1 cellular context compared by ENCODE assay signal in the genomic region with DNA sequence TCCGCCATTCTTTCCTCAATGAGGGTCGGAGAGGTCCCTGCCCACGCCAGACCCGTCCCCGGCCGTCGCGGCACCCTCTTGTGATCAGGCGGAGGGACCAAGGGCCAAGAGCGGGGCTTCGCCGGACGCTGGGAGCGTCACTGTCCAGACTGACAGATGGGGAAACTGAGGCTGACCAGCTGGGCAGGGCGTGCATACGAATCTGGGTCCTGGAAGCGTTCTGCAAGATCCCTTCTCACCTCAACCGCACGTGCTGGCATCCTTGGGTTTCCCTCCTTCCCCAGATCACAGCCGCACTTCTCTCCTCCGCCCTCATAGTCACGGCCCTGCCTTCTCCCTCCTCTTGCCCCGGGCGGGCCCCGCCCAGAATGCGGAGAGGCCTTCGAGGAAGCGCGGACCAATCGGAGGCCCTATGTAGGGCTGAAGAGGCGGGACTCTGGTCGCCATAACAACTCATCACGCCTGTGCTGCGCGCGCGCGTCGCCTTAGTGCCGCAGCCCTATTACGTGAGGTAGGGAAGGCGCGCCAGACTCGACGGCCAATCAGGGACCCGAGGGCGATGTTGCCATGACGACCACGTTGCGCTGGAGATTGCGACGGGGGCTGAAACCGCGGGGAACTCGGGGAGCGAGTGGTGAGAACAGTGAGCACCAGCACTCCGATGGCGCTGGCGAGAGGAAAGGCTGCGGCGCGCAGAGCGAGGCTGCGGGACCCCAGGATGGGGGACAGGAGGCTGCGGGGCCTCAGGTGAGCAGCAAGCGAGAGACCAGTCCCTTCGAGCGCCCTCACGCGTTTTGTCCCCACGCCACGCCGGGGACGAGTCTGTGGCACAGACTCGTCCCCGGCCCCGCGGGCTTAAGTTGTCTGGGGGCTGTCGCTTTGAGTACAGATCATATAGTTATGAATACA.
A peak's percentile ranks its signal among the peaks of the same experiment; 100 is the strongest.
TF ChIP-seq lines count a peak whose summit lies in the region.

No MANE protein-coding gene starts in this region.

TF ChIP-seq in K562, 482 proteins besides CTCF, POLR2A, EP300 and RAD21 (continued from another document and continues in another):
- TF ChIP-seq RBM22 (IDR thresholded peaks at IDR 0.05; ENCODE audit: low read depth, low read length, poor library complexity, severe bottlenecking), result peak; percentile 100
- no peak for TF ChIP-seq CC2D1A (IDR thresholded peaks at IDR 0.05)
- TF ChIP-seq NR3C1 (CRISPR knock-in tag; IDR thresholded peaks at IDR 0.05), result no peak
- no peak for TF ChIP-seq HEY1 (CRISPR knock-in tag; IDR thresholded peaks at IDR 0.05; ENCODE audit: borderline replicate concordance)
- no peak for TF ChIP-seq IRF9 (tag; IDR thresholded peaks at IDR 0.05)
- TF ChIP-seq HDGF (IDR thresholded peaks at IDR 0.05), result peak; percentile 54; the same call in 1 of the 2 replicates
- no peak for TF ChIP-seq SMC3 (conservative IDR thresholded peaks at IDR 0.05; ENCODE audit: insufficient read depth, low read depth, low read length)
- peak in 1 of 2 experiments; percentile 100; a peak in 2 of 4 replicates for TF ChIP-seq CSDE1 (IDR thresholded peaks at IDR 0.05)
- TF ChIP-seq, protein P1, sequence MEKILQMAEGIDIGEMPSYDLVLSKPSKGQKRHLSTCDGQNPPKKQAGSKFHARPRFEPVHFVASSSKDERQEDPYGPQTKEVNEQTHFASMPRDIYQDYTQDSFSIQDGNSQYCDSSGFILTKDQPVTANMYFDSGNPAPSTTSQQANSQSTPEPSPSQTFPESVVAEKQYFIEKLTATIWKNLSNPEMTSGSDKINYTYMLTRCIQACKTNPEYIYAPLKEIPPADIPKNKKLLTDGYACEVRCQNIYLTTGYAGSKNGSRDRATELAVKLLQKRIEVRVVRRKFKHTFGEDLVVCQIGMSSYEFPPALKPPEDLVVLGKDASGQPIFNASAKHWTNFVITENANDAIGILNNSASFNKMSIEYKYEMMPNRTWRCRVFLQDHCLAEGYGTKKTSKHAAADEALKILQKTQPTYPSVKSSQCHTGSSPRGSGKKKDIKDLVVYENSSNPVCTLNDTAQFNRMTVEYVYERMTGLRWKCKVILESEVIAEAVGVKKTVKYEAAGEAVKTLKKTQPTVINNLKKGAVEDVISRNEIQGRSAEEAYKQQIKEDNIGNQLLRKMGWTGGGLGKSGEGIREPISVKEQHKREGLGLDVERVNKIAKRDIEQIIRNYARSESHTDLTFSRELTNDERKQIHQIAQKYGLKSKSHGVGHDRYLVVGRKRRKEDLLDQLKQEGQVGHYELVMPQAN (IDR thresholded peaks at IDR 0.05; ENCODE audit: borderline replicate concordance), result peak; percentile 62; the same call in 1 of the 2 replicates
- peak in 1 of 2 experiments; percentile 77; a peak in 2 of 4 replicates for TF ChIP-seq HDAC1 (IDR thresholded peaks at IDR 0.05)
- peak; percentile 96 for TF ChIP-seq RFX5 (IDR thresholded peaks at IDR 0.05; ENCODE audit: low read depth, low read length)
- TF ChIP-seq FOXP4 (CRISPR knock-in tag; IDR thresholded peaks at IDR 0.05; ENCODE audit: borderline replicate concordance), result 0 out of 2 replicates have a peak, but pooled peaks have one; percentile 33
- TF ChIP-seq, protein P2, sequence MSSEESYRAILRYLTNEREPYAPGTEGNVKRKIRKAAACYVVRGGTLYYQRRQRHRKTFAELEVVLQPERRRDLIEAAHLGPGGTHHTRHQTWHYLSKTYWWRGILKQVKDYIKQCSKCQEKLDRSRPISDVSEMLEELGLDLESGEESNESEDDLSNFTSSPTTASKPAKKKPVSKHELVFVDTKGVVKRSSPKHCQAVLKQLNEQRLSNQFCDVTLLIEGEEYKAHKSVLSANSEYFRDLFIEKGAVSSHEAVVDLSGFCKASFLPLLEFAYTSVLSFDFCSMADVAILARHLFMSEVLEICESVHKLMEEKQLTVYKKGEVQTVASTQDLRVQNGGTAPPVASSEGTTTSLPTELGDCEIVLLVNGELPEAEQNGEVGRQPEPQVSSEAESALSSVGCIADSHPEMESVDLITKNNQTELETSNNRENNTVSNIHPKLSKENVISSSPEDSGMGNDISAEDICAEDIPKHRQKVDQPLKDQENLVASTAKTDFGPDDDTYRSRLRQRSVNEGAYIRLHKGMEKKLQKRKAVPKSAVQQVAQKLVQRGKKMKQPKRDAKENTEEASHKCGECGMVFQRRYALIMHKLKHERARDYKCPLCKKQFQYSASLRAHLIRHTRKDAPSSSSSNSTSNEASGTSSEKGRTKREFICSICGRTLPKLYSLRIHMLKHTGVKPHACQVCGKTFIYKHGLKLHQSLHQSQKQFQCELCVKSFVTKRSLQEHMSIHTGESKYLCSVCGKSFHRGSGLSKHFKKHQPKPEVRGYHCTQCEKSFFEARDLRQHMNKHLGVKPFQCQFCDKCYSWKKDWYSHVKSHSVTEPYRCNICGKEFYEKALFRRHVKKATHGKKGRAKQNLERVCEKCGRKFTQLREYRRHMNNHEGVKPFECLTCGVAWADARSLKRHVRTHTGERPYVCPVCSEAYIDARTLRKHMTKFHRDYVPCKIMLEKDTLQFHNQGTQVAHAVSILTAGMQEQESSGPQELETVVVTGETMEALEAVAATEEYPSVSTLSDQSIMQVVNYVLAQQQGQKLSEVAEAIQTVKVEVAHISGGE (CRISPR knock-in tag; IDR thresholded peaks at IDR 0.05), result peak in 1 of 3 experiments; percentile 44; a peak in 1 of 6 replicates
- TF ChIP-seq RBBP5 (IDR thresholded peaks at IDR 0.05; ENCODE audit: borderline replicate concordance, insufficient read depth, low read length, poor library complexity, severe bottlenecking), result peak; percentile 76
- TF ChIP-seq UBTF (IDR thresholded peaks at IDR 0.05; ENCODE audit: borderline replicate concordance in 1 of 2, low read depth in 2 of 2, low read length in 2 of 2), result no peak
- TF ChIP-seq ZNF75A (CRISPR knock-in tag; IDR thresholded peaks at IDR 0.05), result no peak
- 0 out of 2 replicates have a peak, but pooled peaks have one; percentile 44 for TF ChIP-seq OTX1 (CRISPR knock-in tag; IDR thresholded peaks at IDR 0.05)
- peak; percentile 21 for TF ChIP-seq PHF20 (IDR thresholded peaks at IDR 0.05; ENCODE audit: partially characterized antibody)
- TF ChIP-seq ZNF143 (CRISPR knock-in tag; IDR thresholded peaks at IDR 0.05), result no peak
- TF ChIP-seq, protein P3, sequence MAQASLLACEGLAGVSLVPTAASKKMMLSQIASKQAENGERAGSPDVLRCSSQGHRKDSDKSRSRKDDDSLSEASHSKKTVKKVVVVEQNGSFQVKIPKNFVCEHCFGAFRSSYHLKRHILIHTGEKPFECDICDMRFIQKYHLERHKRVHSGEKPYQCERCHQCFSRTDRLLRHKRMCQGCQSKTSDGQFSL (CRISPR knock-in tag; IDR thresholded peaks at IDR 0.05), result no peak
- TF ChIP-seq, protein P3 (tag; IDR thresholded peaks at IDR 0.05), result no peak
- TF ChIP-seq LCOR (CRISPR knock-in tag; IDR thresholded peaks at IDR 0.05), result 0 out of 2 replicates have a peak, but pooled peaks have one; percentile 64
- peak; percentile 45; the same call in 1 of the 2 replicates for TF ChIP-seq GABPA (tag; conservative IDR thresholded peaks at IDR 0.05; ENCODE audit: low read depth)
- TF ChIP-seq, protein P4, sequence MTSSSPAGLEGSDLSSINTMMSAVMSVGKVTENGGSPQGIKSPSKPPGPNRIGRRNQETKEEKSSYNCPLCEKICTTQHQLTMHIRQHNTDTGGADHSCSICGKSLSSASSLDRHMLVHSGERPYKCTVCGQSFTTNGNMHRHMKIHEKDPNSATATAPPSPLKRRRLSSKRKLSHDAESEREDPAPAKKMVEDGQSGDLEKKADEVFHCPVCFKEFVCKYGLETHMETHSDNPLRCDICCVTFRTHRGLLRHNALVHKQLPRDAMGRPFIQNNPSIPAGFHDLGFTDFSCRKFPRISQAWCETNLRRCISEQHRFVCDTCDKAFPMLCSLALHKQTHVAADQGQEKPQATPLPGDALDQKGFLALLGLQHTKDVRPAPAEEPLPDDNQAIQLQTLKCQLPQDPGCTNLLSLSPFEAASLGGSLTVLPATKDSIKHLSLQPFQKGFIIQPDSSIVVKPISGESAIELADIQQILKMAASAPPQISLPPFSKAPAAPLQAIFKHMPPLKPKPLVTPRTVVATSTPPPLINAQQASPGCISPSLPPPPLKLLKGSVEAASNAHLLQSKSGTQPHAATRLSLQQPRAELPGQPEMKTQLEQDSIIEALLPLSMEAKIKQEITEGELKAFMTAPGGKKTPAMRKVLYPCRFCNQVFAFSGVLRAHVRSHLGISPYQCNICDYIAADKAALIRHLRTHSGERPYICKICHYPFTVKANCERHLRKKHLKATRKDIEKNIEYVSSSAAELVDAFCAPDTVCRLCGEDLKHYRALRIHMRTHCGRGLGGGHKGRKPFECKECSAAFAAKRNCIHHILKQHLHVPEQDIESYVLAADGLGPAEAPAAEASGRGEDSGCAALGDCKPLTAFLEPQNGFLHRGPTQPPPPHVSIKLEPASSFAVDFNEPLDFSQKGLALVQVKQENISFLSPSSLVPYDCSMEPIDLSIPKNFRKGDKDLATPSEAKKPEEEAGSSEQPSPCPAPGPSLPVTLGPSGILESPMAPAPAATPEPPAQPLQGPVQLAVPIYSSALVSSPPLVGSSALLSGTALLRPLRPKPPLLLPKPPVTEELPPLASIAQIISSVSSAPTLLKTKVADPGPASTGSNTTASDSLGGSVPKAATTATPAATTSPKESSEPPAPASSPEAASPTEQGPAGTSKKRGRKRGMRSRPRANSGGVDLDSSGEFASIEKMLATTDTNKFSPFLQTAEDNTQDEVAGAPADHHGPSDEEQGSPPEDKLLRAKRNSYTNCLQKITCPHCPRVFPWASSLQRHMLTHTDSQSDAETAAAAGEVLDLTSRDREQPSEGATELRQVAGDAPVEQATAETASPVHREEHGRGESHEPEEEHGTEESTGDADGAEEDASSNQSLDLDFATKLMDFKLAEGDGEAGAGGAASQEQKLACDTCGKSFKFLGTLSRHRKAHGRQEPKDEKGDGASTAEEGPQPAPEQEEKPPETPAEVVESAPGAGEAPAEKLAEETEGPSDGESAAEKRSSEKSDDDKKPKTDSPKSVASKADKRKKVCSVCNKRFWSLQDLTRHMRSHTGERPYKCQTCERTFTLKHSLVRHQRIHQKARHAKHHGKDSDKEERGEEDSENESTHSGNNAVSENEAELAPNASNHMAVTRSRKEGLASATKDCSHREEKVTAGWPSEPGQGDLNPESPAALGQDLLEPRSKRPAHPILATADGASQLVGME (CRISPR knock-in tag; IDR thresholded peaks at IDR 0.05), result no peak
- TF ChIP-seq FOS (IDR thresholded peaks at IDR 0.05; ENCODE audit: extremely low read depth, insufficient read length), result peak; percentile 65
- TF ChIP-seq, protein P5, sequence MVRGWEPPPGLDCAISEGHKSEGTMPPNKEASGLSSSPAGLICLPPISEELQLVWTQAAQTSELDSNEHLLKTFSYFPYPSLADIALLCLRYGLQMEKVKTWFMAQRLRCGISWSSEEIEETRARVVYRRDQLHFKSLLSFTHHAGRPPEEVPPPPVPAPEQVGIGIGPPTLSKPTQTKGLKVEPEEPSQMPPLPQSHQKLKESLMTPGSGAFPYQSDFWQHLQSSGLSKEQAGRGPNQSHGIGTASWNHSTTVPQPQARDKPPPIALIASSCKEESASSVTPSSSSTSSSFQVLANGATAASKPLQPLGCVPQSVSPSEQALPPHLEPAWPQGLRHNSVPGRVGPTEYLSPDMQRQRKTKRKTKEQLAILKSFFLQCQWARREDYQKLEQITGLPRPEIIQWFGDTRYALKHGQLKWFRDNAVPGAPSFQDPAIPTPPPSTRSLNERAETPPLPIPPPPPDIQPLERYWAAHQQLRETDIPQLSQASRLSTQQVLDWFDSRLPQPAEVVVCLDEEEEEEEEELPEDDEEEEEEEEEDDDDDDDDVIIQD (CRISPR knock-in tag; IDR thresholded peaks at IDR 0.05), result 0 out of 2 replicates have a peak, but pooled peaks have one; percentile 58
